Comparison of ENCODE assay signal across 13 cellular contexts in the genomic region with DNA sequence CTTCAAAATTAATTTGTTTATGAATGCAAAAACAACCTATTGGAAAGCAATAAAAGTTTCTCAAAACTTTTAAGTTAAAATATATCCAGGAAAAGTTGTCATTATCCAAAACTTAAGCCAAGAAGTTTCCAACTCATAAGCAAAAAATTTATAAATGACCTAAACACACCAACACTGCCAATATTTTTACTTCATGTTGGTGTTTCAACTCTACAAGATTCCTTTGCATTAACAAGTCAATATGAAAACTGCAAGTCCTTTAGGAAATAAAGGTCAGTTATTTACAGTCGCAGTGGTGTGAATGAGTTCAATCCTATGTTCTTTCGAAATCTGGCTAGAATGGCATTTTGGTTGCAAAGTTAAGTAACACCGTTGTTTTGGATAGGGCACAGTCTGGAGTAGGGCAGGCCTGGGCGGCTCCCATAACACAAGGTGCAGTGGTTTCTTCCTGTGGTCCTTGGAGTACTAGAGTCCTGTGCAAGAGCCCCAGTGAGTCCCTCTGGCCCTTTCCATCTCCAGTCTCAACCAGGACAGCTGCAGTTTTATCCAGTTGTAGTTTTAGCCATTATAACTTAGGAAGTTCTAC.
DNase-seq lines count a peak whose midpoint lies in the region; ATAC-seq, FAIRE-seq and TF ChIP-seq lines count a peak whose summit lies in the region.
"Had no signal": no experiment of that assay in that cellular context is flagged by ENCODE, and none has a peak within 500 bp of the region (broad histone marks: within the 10 kb centered on the region; RNA-seq: fewer than 3 reads in every experiment).

No MANE protein-coding gene starts in this region.

- H2AFZ ChIP-seq in mammary epithelial cell (ENCODE audit: low read depth, low read length), result no peak overlapping the region

- H3K4me3 ChIP-seq in mammary epithelial cell (replicated peaks in 1 of 3; ENCODE audit: insufficient read depth in 1 of 3, low read depth in 2 of 3, low read length in 3 of 3), result peak overlapping the region in 1 of 3 experiments; percentile 21
- no peak overlapping the region for H3K4me3 ChIP-seq in left lung

- TF ChIP-seq CTCF in CD14-positive monocyte (IDR thresholded peaks at IDR 0.05) (no peak), mammary epithelial cell (conservative IDR thresholded peaks at IDR 0.05 in 1 of 2, IDR thresholded peaks at IDR 0.05 in 1 of 2; ENCODE audit: extremely low read depth in 1 of 2, insufficient read depth in 1 of 2, low read depth in 1 of 2, low read length in 2 of 2) (no peak), left lung (IDR thresholded peaks at IDR 0.05) (no peak)

- WGBS in mammary epithelial cell (ENCODE audit: low coverage, missing lambda C conversion rate), result 4% methylated on average over 4 of the region's 4 CpGs

- H3K9me3 ChIP-seq in mammary epithelial cell (replicated peaks; ENCODE audit: insufficient read depth, low read length) (no peaks in the 10 kb centered on the region), left lung (no peaks in the 10 kb centered on the region)

- peak overlapping the region in 5 of 7 donors; percentile 1 to 61 (median 58) for H3K27ac Mint-ChIP-seq in CD14-positive monocyte
- H3K27ac Mint-ChIP-seq: activated CD8-positive, alpha-beta memory T cell treated with anti-CD3 and anti-CD28 coated beads, Interleukin-2, amount 10 ng/mL, durations not matched to agents 7 days and 5 days had no signal

- peaks cover 93% of the 10 kb centered on the region for H3K79me2 ChIP-seq in mammary epithelial cell (ENCODE audit: insufficient read depth, low read length)

- H3K9me3 Mint-ChIP-seq in CD14-positive monocyte, result no peaks in the 10 kb centered on the region

- peaks cover 65% of the 10 kb centered on the region for H3K4me1 Mint-ChIP-seq in CD14-positive monocyte

- ATAC-seq in left lung, result peak; percentile 66
- no peak for ATAC-seq in GM18520 (IDR thresholded peaks at IDR 0.05; ENCODE audit: unreplicated experiment)
- ATAC-seq: activated CD8-positive, alpha-beta memory T cell treated with anti-CD3 and anti-CD28 coated beads, Interleukin-2, amount 10 ng/mL, durations not matched to agents 7 days and 5 days had no signal

- CTCF ChIA-PET in mammary epithelial cell (lab: Charles Lee; ENCODE audit: low non-redundant PET), result no interaction called here

- H3K27ac ChIP-seq in mammary epithelial cell (ENCODE audit: insufficient read depth, low read depth, low read length) (no peak overlapping the region), left lung (no peak overlapping the region)

- peak overlapping the region; percentile 70 for H3K4me2 ChIP-seq in mammary epithelial cell (ENCODE audit: insufficient read depth, low read depth, low read length)

- H3K36me3 Mint-ChIP-seq in CD14-positive monocyte, result no peaks in the 10 kb centered on the region

- H3K36me3 ChIP-seq in mammary epithelial cell (ENCODE audit: insufficient read depth, low read length), result no peaks in the 10 kb centered on the region
- no peaks in the 10 kb centered on the region for H3K36me3 ChIP-seq in left lung

- dilution Hi-C loops in mammary epithelial cell (cut with HindIII; ENCODE audit: low sequenced_read_pairs), result no loop called here

- no peak for FAIRE-seq in HTR-8/SVneo (lab: Jason Lieb, UNC)

- in situ Hi-C loops in mammary epithelial cell (cut with MboI; ENCODE audit: low sequenced_read_pairs in 2 of 2), result no loop called here

- DNase-seq in CD14-positive monocyte (ENCODE audit: low spot score), result no peak
- peak; percentile 53 for DNase-seq in LHCN-M2 (ENCODE audit: low read depth)
- peak; percentile 72 for DNase-seq in mammary epithelial cell
- no peak for DNase-seq in left lung
- no peak for DNase-seq in stimulated activated naive CD4-positive, alpha-beta T cell (lab: John Stamatoyannopoulos, UW)
- no peak for DNase-seq in globus pallidus (ENCODE audit: low spot score)
- DNase-seq in HTR-8/SVneo (ENCODE audit: insufficient read length, low spot score), result no peak
- DNase-seq: activated CD8-positive, alpha-beta memory T cell treated with anti-CD3 and anti-CD28 coated beads, Interleukin-2, amount 10 ng/mL, durations not matched to agents 7 days and 5 days; activated naive CD4-positive, alpha-beta T cell treated with anti-CD3 and anti-CD28 coated beads, Interleukin-2, amount 50 U/mL, for 16 hours; cerebellar nuclear complex; NCI-H2171; RPMI8226 had no signal

- no TSS peak for BruUV-seq in mammary epithelial cell (replicated peaks; lab: Mats Ljungman, UMichigan)

- H3K9ac ChIP-seq in mammary epithelial cell (ENCODE audit: insufficient read depth, low read length), result no peak overlapping the region

- H3K27me3 Mint-ChIP-seq in CD14-positive monocyte (ENCODE audit: low read depth in 3 of 3), result no peaks in the 10 kb centered on the region
- H3K27me3 Mint-ChIP-seq: activated CD8-positive, alpha-beta memory T cell treated with anti-CD3 and anti-CD28 coated beads, Interleukin-2, amount 10 ng/mL, durations not matched to agents 7 days and 5 days had no signal

- H3K27me3 ChIP-seq in mammary epithelial cell (ENCODE audit: insufficient read depth, low read length) (no peaks in the 10 kb centered on the region), left lung (no peaks in the 10 kb centered on the region)

- no peak overlapping the region for H3K4me3 Mint-ChIP-seq in CD14-positive monocyte
- H3K4me3 Mint-ChIP-seq: activated CD8-positive, alpha-beta memory T cell treated with anti-CD3 and anti-CD28 coated beads, Interleukin-2, amount 10 ng/mL, durations not matched to agents 7 days and 5 days had no signal

- H3K4me1 ChIP-seq in mammary epithelial cell (ENCODE audit: insufficient read depth, low read length) (peaks cover 48% of the 10 kb centered on the region), left lung (peaks cover 43 to 83% of the 10 kb centered on the region in 2 donors)

- intact Hi-C loops in CD14-positive monocyte (cut with micrococcal nuclease), result no loop called here
- intact Hi-C loops in mammary epithelial cell (cut with micrococcal nuclease), result no loop called here
- intact Hi-C loops in left lung (cut with DNase I), result no loop called here

- peaks cover 3% of the 10 kb centered on the region for H4K20me1 ChIP-seq in mammary epithelial cell (ENCODE audit: insufficient read depth, low read length)

Comparison
In these comparisons a context has a peak if more than half of its experiments do, and no peak if none do; other contexts are left out.
1. DNase-seq: peak in LHCN-M2 (single experiment) and mammary epithelial cell (single experiment); none in CD14-positive monocyte (single experiment), left lung (0 of 2), stimulated activated naive CD4-positive, alpha-beta T cell (0 of 6), globus pallidus (single experiment) and HTR-8/SVneo (single experiment).